14 cellular contexts compared by ENCODE assay signal in genomic region chr18:32310119-32310518, GRCh38.
DNase-seq lines count a peak whose midpoint lies in the region; ATAC-seq and TF ChIP-seq lines count a peak whose summit lies in the region.
"Had no signal": no experiment of that assay in that cellular context is flagged by ENCODE, and none has a peak within 500 bp of the region (broad histone marks: within the 10 kb centered on the region; RNA-seq: fewer than 3 reads in every experiment).

No MANE protein-coding gene starts in this region.

- no peak overlapping the region for H2BK120ac ChIP-seq in IMR-90 (ENCODE audit: low read depth, low read length)

- H2AK5ac ChIP-seq in IMR-90 (ENCODE audit: low read depth, low read length): no peak overlapping the region

- H3K23ac ChIP-seq in IMR-90 (ENCODE audit: low read depth, low read length): no peak overlapping the region

- peak; percentile 68 for ATAC-seq in IMR-90 (ENCODE audit: low read depth)
- peak in 6 of 8 donors; percentile 35 to 61 (median 48) for ATAC-seq in heart right ventricle
- ATAC-seq in omental fat pad (ENCODE audit: low FRiP score): peak; percentile 86
- ATAC-seq in GM18867 (IDR thresholded peaks at IDR 0.05; ENCODE audit: unreplicated experiment): no peak
- ATAC-seq: GM12878, WTC11 had no signal

- POLR2A ChIA-PET in IMR-90 (lab: Charles Lee; ENCODE audit: unreplicated experiment): interaction anchor here (0.6 kb wide), 1 partner anchor 12 kb away, joined by 3 read pairs; no protein-coding TSS in a partner anchor

- TF ChIP-seq RAD21 in IMR-90 (IDR thresholded peaks at IDR 0.05; ENCODE audit: low read length): no peak

- H3K79me1 ChIP-seq in IMR-90 (ENCODE audit: low read depth in 1 of 2, low read length in 2 of 2): no peaks in the 10 kb centered on the region

- no TSS peak for BruUV-seq in IMR-90 (replicated peaks; lab: Mats Ljungman, UMichigan)

- H2BK15ac ChIP-seq in IMR-90 (ENCODE audit: low read depth, low read length): no peak overlapping the region

- H3K4ac ChIP-seq in IMR-90 (ENCODE audit: low read depth, low read length): no peak overlapping the region

- dilution Hi-C loops in IMR-90 (cut with HindIII; ENCODE audit: low sequenced_read_pairs, unreplicated experiment): no loop called here

- H3K18ac ChIP-seq in IMR-90 (ENCODE audit: low read depth, low read length): no peak overlapping the region

- in situ Hi-C loops in IMR-90 (cut with MboI; ENCODE audit: low sequenced_read_pairs): no loop called here

- no peak overlapping the region for H2AFZ ChIP-seq in IMR-90 (replicated peaks; ENCODE audit: low read length, poor library complexity)
- H2AFZ ChIP-seq in Karpas-422 (ENCODE audit: low read length): no peak overlapping the region

- H3K14ac ChIP-seq in IMR-90 (replicated peaks; ENCODE audit: low read depth, low read length): no peak overlapping the region

- DNase-seq in IMR-90 (peak; percentile 89), astrocyte of the hippocampus (ENCODE audit: low read depth, low spot score) (peak; percentile 42), heart right ventricle (no peak), omental fat pad (ENCODE audit: low spot score) (no peak), NCI-H1048 (lab: John Stamatoyannopoulos, UW) (no peak), NK-92 (lab: John Stamatoyannopoulos, UW; ENCODE audit: unreplicated experiment) (no peak), Karpas-422 (no peak)
- DNase-seq: activated CD8-positive, alpha-beta memory T cell treated with anti-CD3 and anti-CD28 coated beads, Interleukin-2, amount 50 U/mL, for 4 hours; NCI-H1092; OCI-M1; SW 1271 had no signal

- H3K9ac ChIP-seq in IMR-90 (ENCODE audit: low read depth, low read length) (no peak overlapping the region), Karpas-422 (ENCODE audit: low read length) (no peak overlapping the region)

- H3K4me3 ChIP-seq in IMR-90 (ENCODE audit: insufficient read depth, low read depth, low read length) (no peak overlapping the region), heart right ventricle (no peak overlapping the region), Karpas-422 (ENCODE audit: low read length) (no peak overlapping the region)
- H3K4me3 ChIP-seq: GM12878 had no signal

- H3K56ac ChIP-seq in IMR-90 (ENCODE audit: extremely low read depth, insufficient read depth, low read length): no peak overlapping the region

- no CpG with 5 or more reads among the region's 5 CpGs for WGBS in IMR-90 (ENCODE audit: extremely low coverage in 2 of 2, insufficient read length in 1 of 2), 2 experiments
- 31 to 41% methylated on average over 5 of the region's 5 CpGs for WGBS in heart right ventricle, 2 donors

- no peaks in the 10 kb centered on the region for H3K36me3 ChIP-seq in IMR-90 (ENCODE audit: control insufficient read depth, insufficient read depth, low read length)
- H3K36me3 ChIP-seq in heart right ventricle: no peaks in the 10 kb centered on the region
- no peaks in the 10 kb centered on the region for H3K36me3 ChIP-seq in Karpas-422 (ENCODE audit: insufficient read depth, low read length)

- peaks cover 2% of the 10 kb centered on the region for H3K4me1 ChIP-seq in IMR-90 (ENCODE audit: control insufficient read depth, insufficient read depth, low read length)
- peaks cover 0 to 19% (median 8%) of the 10 kb centered on the region in 9 donors for H3K4me1 ChIP-seq in heart right ventricle
- no peaks in the 10 kb centered on the region for H3K4me1 ChIP-seq in Karpas-422 (ENCODE audit: low read length)

- H3K79me2 ChIP-seq in Karpas-422 (ENCODE audit: low read length): no peaks in the 10 kb centered on the region

- TF ChIP-seq CTCF in IMR-90 (conservative IDR thresholded peaks at IDR 0.05; ENCODE audit: low read depth, low read length) (no peak), heart right ventricle (IDR thresholded peaks at IDR 0.05) (no peak), omental fat pad (IDR thresholded peaks at IDR 0.05) (no peak)

- CTCF ChIA-PET in IMR-90 (lab: Yijun Ruan, JAX): interaction anchor here (1.0 to 2.3 kb wide), 4 partner anchors 7 to 160 kb away, joined by 3 to 8 read pairs (median 4); partner anchors contain the start of gene GAREM1

- intact Hi-C loops in IMR-90 (cut with micrococcal nuclease): no loop called here
- intact Hi-C loops in heart right ventricle (cut with DNase I): no loop called here

- no peak overlapping the region for H2AK9ac ChIP-seq in IMR-90 (replicated peaks; ENCODE audit: low read depth, low read length, poor library complexity)

- no peak overlapping the region for H4K91ac ChIP-seq in IMR-90 (ENCODE audit: insufficient read depth, low read depth, low read length)

- no peaks in the 10 kb centered on the region for H3K9me3 ChIP-seq in IMR-90 (ENCODE audit: control insufficient read depth, insufficient read depth, low read length)
- no peaks in the 10 kb centered on the region for H3K9me3 ChIP-seq in heart right ventricle
- no peaks in the 10 kb centered on the region for H3K9me3 ChIP-seq in Karpas-422 (ENCODE audit: low read length)

- H3K4me2 ChIP-seq in IMR-90 (ENCODE audit: low read depth, low read length) (peak overlapping the region; percentile 2; the same call in 1 of the 2 replicates), Karpas-422 (ENCODE audit: low read depth, low read length, poor library complexity, severe bottlenecking) (no peak overlapping the region)

- no peak overlapping the region for H4K5ac ChIP-seq in IMR-90 (ENCODE audit: low read depth, low read length)

- H4K8ac ChIP-seq in IMR-90 (ENCODE audit: low read depth in 2 of 2, low read length in 2 of 2): peak overlapping the region in 1 of 2 experiments; percentile 0; a peak in 1 of 4 replicates

- no peaks in the 10 kb centered on the region for H3K9me2 ChIP-seq in Karpas-422 (replicated peaks; ENCODE audit: insufficient read depth, low read length)

- no peaks in the 10 kb centered on the region for H3K27me3 ChIP-seq in IMR-90 (ENCODE audit: control insufficient read depth, insufficient read depth, low read length)
- H3K27me3 ChIP-seq in heart right ventricle: no peaks in the 10 kb centered on the region
- H3K27me3 ChIP-seq in Karpas-422 (ENCODE audit: low read length): no peaks in the 10 kb centered on the region

- H4K20me1 ChIP-seq in IMR-90 (ENCODE audit: insufficient read depth, low read length) (no peaks in the 10 kb centered on the region), Karpas-422 (ENCODE audit: insufficient read depth, low read depth, low read length) (no peaks in the 10 kb centered on the region)

- peaks cover 3% of the 10 kb centered on the region; the same call in 1 of the 2 replicates for H3K9me1 ChIP-seq in IMR-90 (ENCODE audit: insufficient read depth, low read length)

- no peak for TF ChIP-seq POLR2A in IMR-90 (IDR thresholded peaks at IDR 0.05; ENCODE audit: low read depth, low read length)

- H2BK20ac ChIP-seq in IMR-90 (ENCODE audit: low read depth, low read length): 0 out of 2 replicates have a peak overlapping the region, but pooled peaks have one; percentile 0

- H3K27ac ChIP-seq in IMR-90 (ENCODE audit: insufficient read depth, low read length) (no peak overlapping the region), heart right ventricle (peak overlapping the region in 3 of 10 donors; percentile 9 to 52 (median 41)), Karpas-422 (ENCODE audit: low read length) (no peak overlapping the region)

- H2BK5ac ChIP-seq in IMR-90 (ENCODE audit: low read depth, low read length, poor library complexity, severe bottlenecking): peak overlapping the region; percentile 1

TF ChIP-seq in IMR-90, 13 proteins besides CTCF, POLR2A, EP300 and RAD21:
- TF ChIP-seq CEBPB (IDR thresholded peaks at IDR 0.05; ENCODE audit: low read depth, low read length): peak; percentile 73
- TF ChIP-seq USF2 (IDR thresholded peaks at IDR 0.05; ENCODE audit: low read depth, low read length): no peak

Comparison
In these comparisons a context has a peak if more than half of its experiments do, and no peak if none do; other contexts are left out.
1. DNase-seq: peak in IMR-90 (single experiment) and astrocyte of the hippocampus (single experiment); none in heart right ventricle (0 of 2), omental fat pad (single experiment), NCI-H1048 (single experiment), NK-92 (single experiment) and Karpas-422 (single experiment).